7 cellular contexts compared by ENCODE assay signal in the genomic region with DNA sequence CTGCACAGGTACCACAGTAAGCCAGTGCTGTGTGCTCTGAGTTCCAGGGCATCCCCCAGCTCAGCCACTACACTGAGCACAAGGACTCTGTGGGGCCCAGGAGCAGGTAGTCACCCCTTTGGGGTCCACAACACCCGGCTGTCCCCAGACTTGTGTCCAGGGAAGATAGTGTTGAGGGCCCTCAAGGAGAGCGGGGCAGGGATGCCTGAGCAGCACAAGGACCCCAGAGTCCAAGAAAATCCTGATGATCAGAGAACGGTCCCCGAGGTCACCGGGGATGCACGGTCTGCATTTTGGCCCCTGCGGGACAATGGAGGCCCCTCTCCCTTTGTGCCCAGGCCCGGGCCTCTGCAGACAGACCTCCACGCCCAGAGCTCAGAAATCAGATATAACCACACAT.
DNase-seq lines count a peak whose midpoint lies in the region; ATAC-seq and TF ChIP-seq lines count a peak whose summit lies in the region.
"Not testable (repeated sequence)": the region's sequence is repeated elsewhere in the genome, so short reads cannot be mapped to it uniquely, and the experiment has no call there.

No MANE protein-coding gene starts in this region.

- H3K9me3 ChIP-seq in BE2C; right cardiac atrium (ENCODE audit: control insufficient read depth, low read length); spleen: not testable (repeated sequence)

- ATAC-seq in Right ventricle myocardium superior (ENCODE audit: poor library complexity); right cardiac atrium; natural killer cell treated with Interleukin-12 subunit alpha and Interleukin-12 subunit beta and Interleukin-15 and Interleukin-18, amount 100 ng/mL, for 72 hours: not testable (repeated sequence)

- CTCF ChIA-PET in activated naive CD4-positive, alpha-beta T cell treated with anti-CD3 and anti-CD28 coated beads for 36 hours (lab: Charles Lee), result not testable (repeated sequence)

- H3K4me1 ChIP-seq in BE2C; right cardiac atrium (ENCODE audit: control insufficient read depth, insufficient read depth, low read length); spleen: not testable (repeated sequence)

- H3K9me3 Mint-ChIP-seq in activated CD4-positive, alpha-beta T cell treated with anti-CD3 and anti-CD28 coated beads, Interleukin-2, amount 10 ng/mL, durations not matched to agents 24 days and 14 days; activated naive CD4-positive, alpha-beta T cell treated with anti-CD3 and anti-CD28 coated beads for 36 hours; natural killer cell treated with Interleukin-12 subunit alpha and Interleukin-12 subunit beta and Interleukin-15 and Interleukin-18, amount 100 ng/mL, for 72 hours: not testable (repeated sequence)

- intact Hi-C loops in activated CD4-positive, alpha-beta T cell treated with anti-CD3 and anti-CD28 coated beads, Interleukin-2, amount 10 ng/mL, durations not matched to agents 24 days and 14 days (cut with micrococcal nuclease); activated naive CD4-positive, alpha-beta T cell treated with anti-CD3 and anti-CD28 coated beads for 36 hours (cut with micrococcal nuclease); Right ventricle myocardium superior (cut with DNase I); right cardiac atrium (cut with DNase I); spleen (cut with DNase I; ENCODE audit: low total_unique reads): not testable (repeated sequence)

- H3K36me3 ChIP-seq in BE2C, spleen: not testable (repeated sequence)

- WGBS in right cardiac atrium, result 98% methylated on average over 7 of the region's 9 CpGs
- whole genome bisulfite sequencing in spleen, 5 donors, result 95 to 98% (median 97%) methylated on average over 7 of the region's 9 CpGs

- H3K36me3 Mint-ChIP-seq in activated CD4-positive, alpha-beta T cell treated with anti-CD3 and anti-CD28 coated beads, Interleukin-2, amount 10 ng/mL, durations not matched to agents 24 days and 14 days (ENCODE audit: low read depth); activated naive CD4-positive, alpha-beta T cell treated with anti-CD3 and anti-CD28 coated beads for 36 hours (ENCODE audit: low read depth); natural killer cell treated with Interleukin-12 subunit alpha and Interleukin-12 subunit beta and Interleukin-15 and Interleukin-18, amount 100 ng/mL, for 72 hours: not testable (repeated sequence)

- H3K27me3 Mint-ChIP-seq in activated CD4-positive, alpha-beta T cell treated with anti-CD3 and anti-CD28 coated beads, Interleukin-2, amount 10 ng/mL, durations not matched to agents 24 days and 14 days; activated naive CD4-positive, alpha-beta T cell treated with anti-CD3 and anti-CD28 coated beads for 36 hours (ENCODE audit: low read depth); natural killer cell treated with Interleukin-12 subunit alpha and Interleukin-12 subunit beta and Interleukin-15 and Interleukin-18, amount 100 ng/mL, for 72 hours: not testable (repeated sequence)

- peak; percentile 1 for DNase-seq in BE2C
- DNase-seq in activated CD4-positive, alpha-beta T cell treated with anti-CD3 and anti-CD28 coated beads, Interleukin-2, amount 10 ng/mL, durations not matched to agents 24 days and 14 days, result peak; percentile 53
- peak; percentile 3 for DNase-seq in activated naive CD4-positive, alpha-beta T cell treated with anti-CD3 and anti-CD28 coated beads for 36 hours
- peak; percentile 30 for DNase-seq in Right ventricle myocardium superior
- DNase-seq in right cardiac atrium, result peak in 2 of 3 donors; percentile 2 to 49
- DNase-seq in natural killer cell treated with Interleukin-12 subunit alpha and Interleukin-12 subunit beta and Interleukin-15 and Interleukin-18, amount 100 ng/mL, for 72 hours (ENCODE audit: low spot score), result peak; percentile 8
- peak; percentile 54 for DNase-seq in spleen

- not testable (repeated sequence) for H3K27ac ChIP-seq in right cardiac atrium (ENCODE audit: low read length); spleen

- not testable (repeated sequence) for H3K27ac Mint-ChIP-seq in activated CD4-positive, alpha-beta T cell treated with anti-CD3 and anti-CD28 coated beads, Interleukin-2, amount 10 ng/mL, durations not matched to agents 24 days and 14 days; activated naive CD4-positive, alpha-beta T cell treated with anti-CD3 and anti-CD28 coated beads for 36 hours; natural killer cell treated with Interleukin-12 subunit alpha and Interleukin-12 subunit beta and Interleukin-15 and Interleukin-18, amount 100 ng/mL, for 72 hours

- H3K4me1 Mint-ChIP-seq in activated CD4-positive, alpha-beta T cell treated with anti-CD3 and anti-CD28 coated beads, Interleukin-2, amount 10 ng/mL, durations not matched to agents 24 days and 14 days; activated naive CD4-positive, alpha-beta T cell treated with anti-CD3 and anti-CD28 coated beads for 36 hours (ENCODE audit: low read depth); natural killer cell treated with Interleukin-12 subunit alpha and Interleukin-12 subunit beta and Interleukin-15 and Interleukin-18, amount 100 ng/mL, for 72 hours (ENCODE audit: low read depth in 2 of 2): not testable (repeated sequence)

- not testable (repeated sequence) for H3K27me3 ChIP-seq in BE2C; right cardiac atrium (ENCODE audit: control insufficient read depth, insufficient read depth); spleen (replicated peaks in 1 of 7)

- H3K4me3 ChIP-seq in BE2C (ENCODE audit: low read depth, low read length); right cardiac atrium (ENCODE audit: low read length); spleen: not testable (repeated sequence)

- H3K4me3 Mint-ChIP-seq in activated CD4-positive, alpha-beta T cell treated with anti-CD3 and anti-CD28 coated beads, Interleukin-2, amount 10 ng/mL, durations not matched to agents 24 days and 14 days; activated naive CD4-positive, alpha-beta T cell treated with anti-CD3 and anti-CD28 coated beads for 36 hours; natural killer cell treated with Interleukin-12 subunit alpha and Interleukin-12 subunit beta and Interleukin-15 and Interleukin-18, amount 100 ng/mL, for 72 hours: not testable (repeated sequence)

- TF ChIP-seq POLR2A in spleen (IDR thresholded peaks at IDR 0.05), result not testable (repeated sequence)

- TF ChIP-seq CTCF in BE2C (IDR thresholded peaks at IDR 0.05; ENCODE audit: low read depth, low read length); spleen (IDR thresholded peaks at IDR 0.05 in 8 of 11, conservative IDR thresholded peaks at IDR 0.05 in 3 of 11): not testable (repeated sequence)

Comparison
In these comparisons a context has a peak if more than half of its experiments do, and no peak if none do; other contexts are left out.
1. DNase-seq: peak in every context shown above with its lines; median percentile 54 in spleen; 53 in activated CD4-positive, alpha-beta T cell treated with anti-CD3 and anti-CD28 coated beads, Interleukin-2, amount 10 ng/mL, durations not matched to agents 24 days and 14 days; 30 in Right ventricle myocardium superior; 26 in right cardiac atrium; 8 in natural killer cell treated with Interleukin-12 subunit alpha and Interleukin-12 subunit beta and Interleukin-15 and Interleukin-18, amount 100 ng/mL, for 72 hours; 3 in activated naive CD4-positive, alpha-beta T cell treated with anti-CD3 and anti-CD28 coated beads for 36 hours; 1 in BE2C.